ENCODE assay signal across 25 cellular contexts in genomic region chr1:95133687-95134086, GRCh38. TPM values are rescaled to one million over a fixed set of nuclear protein-coding genes. Genes with fewer than 3 reads are reported as not detected.
"Had no signal": no experiment of that assay in that cellular context is flagged by ENCODE, and none has a peak within 500 bp of the region (broad histone marks: within the 10 kb centered on the region; RNA-seq: fewer than 3 reads in every experiment).

No MANE protein-coding gene starts in this region.

- H3K4me1 ChIP-seq: left lung, pancreas, right atrium auricular region, stomach, testis, thyroid gland, upper lobe of left lung, vagina had no signal

- H3K27me3 ChIP-seq: heart right ventricle, hepatocyte, left lung, pancreas, right atrium auricular region, stomach, testis, thyroid gland, transverse colon, upper lobe of left lung, vagina had no signal

- H3K9me3 ChIP-seq: heart right ventricle, left lung, mucosa of descending colon, pancreas, right atrium auricular region, stomach, testis, thyroid gland, transverse colon, upper lobe of left lung, vagina had no signal

- H3K4me3 ChIP-seq: heart right ventricle, hepatocyte, left lung, lung, mucosa of descending colon, pancreas, right atrium auricular region, skin epidermis, stomach, testis, thyroid gland, transverse colon, upper lobe of left lung, vagina had no signal

- H3K36me3 ChIP-seq: left lung, pancreas, right atrium auricular region, thyroid gland, transverse colon, upper lobe of left lung, vagina had no signal

- ATAC-seq: left lung; mucosa of descending colon; naive thymus-derived CD4-positive, alpha-beta T cell; pancreas; sciatic nerve; stimulated activated naive B cell treated with anti-CD40 and anti-IgM and Interleukin-4, amounts not matched to agents 10 μg/mL and 1 μg/mL and 100 μg/mL, for 72 hours; stimulated activated naive CD8-positive, alpha-beta T cell treated with anti-CD3 and anti-CD28 coated beads, Interleukin-15, Interleukin-2, amounts not matched to agents 100 U/mL and 50 U/mL, for 24 hours had no signal

- H3K27ac ChIP-seq: hepatocyte, left lung, pancreas, right atrium auricular region, skin epidermis, stomach, testis, thyroid gland, transverse colon, upper lobe of left lung, vagina had no signal

- DNase-seq: heart right ventricle; islet precursor cell; left lung; midbrain; mucosa of descending colon; naive thymus-derived CD4-positive, alpha-beta T cell; nucleus accumbens; pancreas; stimulated activated CD4-positive, alpha-beta T cell treated with anti-CD3 and anti-CD28 coated beads, Interleukin-12 subunit alpha, Interleukin-12 subunit beta, amount 100 ng/mL, for 4 hours; stimulated activated CD4-positive, alpha-beta T cell treated with anti-CD3 and anti-CD28 coated beads, Interleukin-15, amount 100 ng/mL, for 24 hours; stimulated activated CD4-positive, alpha-beta T cell treated with anti-CD3 and anti-CD28 coated beads, Interleukin-2, amount 100 ng/mL, for 24 hours; stimulated activated CD4-positive, alpha-beta T cell treated with anti-CD3 and anti-CD28 coated beads, Interleukin-4, amount 100 ng/mL, for 1 hour; stimulated activated naive B cell treated with anti-CD40 and anti-IgM and Interleukin-4, amounts not matched to agents 10 μg/mL and 1 μg/mL and 100 μg/mL, for 72 hours; stimulated activated naive CD8-positive, alpha-beta T cell treated with anti-CD3 and anti-CD28 coated beads, Interleukin-15, Interleukin-2, amounts not matched to agents 100 U/mL and 50 U/mL, for 24 hours; stomach; testis; thyroid gland; transverse colon; upper lobe of left lung had no signal

RNA-seq across cellular contexts. Expression of gene TLCD4, which starts 16.5 kb away (rescaled TPM):
- total RNA-seq: naive thymus-derived CD4-positive, alpha-beta T cell had no signal
